In the genomic region with DNA sequence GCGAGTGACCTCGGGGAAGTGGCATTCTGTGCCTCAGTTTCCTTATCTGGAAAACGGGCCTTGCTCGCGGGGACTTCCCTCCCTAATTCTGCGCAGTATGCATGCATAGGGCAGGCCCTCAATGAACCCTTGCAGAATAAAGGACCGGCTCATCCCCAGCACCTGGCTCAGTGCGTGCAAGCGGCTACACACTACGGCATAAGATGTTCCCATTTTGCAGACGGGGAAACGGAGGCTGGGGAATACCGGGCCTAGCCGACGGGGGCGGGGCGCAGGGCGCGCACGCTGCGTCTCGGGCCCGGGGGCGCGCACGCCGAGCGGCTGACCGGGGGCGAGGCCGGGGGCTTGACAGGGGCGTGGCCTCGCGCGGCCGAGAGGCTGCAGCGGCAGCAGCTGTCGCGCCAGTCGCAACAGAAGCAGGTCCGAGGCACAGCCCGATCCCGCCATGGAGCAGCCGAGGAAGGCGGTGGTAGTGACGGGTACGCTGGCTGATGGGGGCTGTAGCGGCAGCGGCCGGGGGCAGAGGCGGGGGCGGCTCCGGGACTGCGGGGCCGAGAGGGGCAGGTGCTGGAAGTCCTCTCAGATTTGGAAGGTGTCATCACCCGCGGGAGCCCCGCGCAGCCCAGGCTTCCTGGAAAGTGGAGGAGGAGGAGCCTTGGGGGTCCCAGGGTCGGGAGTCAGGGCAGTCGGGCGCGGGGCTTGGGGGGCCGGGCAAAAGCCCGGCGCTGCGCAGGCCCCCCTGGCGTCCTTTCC, we compare ENCODE assay signal across 1 cellular context.
TF ChIP-seq lines count a peak whose summit lies in the region.

A gene with protein sequence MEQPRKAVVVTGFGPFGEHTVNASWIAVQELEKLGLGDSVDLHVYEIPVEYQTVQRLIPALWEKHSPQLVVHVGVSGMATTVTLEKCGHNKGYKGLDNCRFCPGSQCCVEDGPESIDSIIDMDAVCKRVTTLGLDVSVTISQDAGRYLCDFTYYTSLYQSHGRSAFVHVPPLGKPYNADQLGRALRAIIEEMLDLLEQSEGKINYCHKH (plus strand): TSS at position 362 of the 753 bp plus-strand sequence. CDS start 84 bp downstream, at position 446.

TF ChIP-seq in K562, 482 proteins besides CTCF, POLR2A, EP300 and RAD21 (continued from another document and continues in another):
- TF ChIP-seq, protein P1, sequence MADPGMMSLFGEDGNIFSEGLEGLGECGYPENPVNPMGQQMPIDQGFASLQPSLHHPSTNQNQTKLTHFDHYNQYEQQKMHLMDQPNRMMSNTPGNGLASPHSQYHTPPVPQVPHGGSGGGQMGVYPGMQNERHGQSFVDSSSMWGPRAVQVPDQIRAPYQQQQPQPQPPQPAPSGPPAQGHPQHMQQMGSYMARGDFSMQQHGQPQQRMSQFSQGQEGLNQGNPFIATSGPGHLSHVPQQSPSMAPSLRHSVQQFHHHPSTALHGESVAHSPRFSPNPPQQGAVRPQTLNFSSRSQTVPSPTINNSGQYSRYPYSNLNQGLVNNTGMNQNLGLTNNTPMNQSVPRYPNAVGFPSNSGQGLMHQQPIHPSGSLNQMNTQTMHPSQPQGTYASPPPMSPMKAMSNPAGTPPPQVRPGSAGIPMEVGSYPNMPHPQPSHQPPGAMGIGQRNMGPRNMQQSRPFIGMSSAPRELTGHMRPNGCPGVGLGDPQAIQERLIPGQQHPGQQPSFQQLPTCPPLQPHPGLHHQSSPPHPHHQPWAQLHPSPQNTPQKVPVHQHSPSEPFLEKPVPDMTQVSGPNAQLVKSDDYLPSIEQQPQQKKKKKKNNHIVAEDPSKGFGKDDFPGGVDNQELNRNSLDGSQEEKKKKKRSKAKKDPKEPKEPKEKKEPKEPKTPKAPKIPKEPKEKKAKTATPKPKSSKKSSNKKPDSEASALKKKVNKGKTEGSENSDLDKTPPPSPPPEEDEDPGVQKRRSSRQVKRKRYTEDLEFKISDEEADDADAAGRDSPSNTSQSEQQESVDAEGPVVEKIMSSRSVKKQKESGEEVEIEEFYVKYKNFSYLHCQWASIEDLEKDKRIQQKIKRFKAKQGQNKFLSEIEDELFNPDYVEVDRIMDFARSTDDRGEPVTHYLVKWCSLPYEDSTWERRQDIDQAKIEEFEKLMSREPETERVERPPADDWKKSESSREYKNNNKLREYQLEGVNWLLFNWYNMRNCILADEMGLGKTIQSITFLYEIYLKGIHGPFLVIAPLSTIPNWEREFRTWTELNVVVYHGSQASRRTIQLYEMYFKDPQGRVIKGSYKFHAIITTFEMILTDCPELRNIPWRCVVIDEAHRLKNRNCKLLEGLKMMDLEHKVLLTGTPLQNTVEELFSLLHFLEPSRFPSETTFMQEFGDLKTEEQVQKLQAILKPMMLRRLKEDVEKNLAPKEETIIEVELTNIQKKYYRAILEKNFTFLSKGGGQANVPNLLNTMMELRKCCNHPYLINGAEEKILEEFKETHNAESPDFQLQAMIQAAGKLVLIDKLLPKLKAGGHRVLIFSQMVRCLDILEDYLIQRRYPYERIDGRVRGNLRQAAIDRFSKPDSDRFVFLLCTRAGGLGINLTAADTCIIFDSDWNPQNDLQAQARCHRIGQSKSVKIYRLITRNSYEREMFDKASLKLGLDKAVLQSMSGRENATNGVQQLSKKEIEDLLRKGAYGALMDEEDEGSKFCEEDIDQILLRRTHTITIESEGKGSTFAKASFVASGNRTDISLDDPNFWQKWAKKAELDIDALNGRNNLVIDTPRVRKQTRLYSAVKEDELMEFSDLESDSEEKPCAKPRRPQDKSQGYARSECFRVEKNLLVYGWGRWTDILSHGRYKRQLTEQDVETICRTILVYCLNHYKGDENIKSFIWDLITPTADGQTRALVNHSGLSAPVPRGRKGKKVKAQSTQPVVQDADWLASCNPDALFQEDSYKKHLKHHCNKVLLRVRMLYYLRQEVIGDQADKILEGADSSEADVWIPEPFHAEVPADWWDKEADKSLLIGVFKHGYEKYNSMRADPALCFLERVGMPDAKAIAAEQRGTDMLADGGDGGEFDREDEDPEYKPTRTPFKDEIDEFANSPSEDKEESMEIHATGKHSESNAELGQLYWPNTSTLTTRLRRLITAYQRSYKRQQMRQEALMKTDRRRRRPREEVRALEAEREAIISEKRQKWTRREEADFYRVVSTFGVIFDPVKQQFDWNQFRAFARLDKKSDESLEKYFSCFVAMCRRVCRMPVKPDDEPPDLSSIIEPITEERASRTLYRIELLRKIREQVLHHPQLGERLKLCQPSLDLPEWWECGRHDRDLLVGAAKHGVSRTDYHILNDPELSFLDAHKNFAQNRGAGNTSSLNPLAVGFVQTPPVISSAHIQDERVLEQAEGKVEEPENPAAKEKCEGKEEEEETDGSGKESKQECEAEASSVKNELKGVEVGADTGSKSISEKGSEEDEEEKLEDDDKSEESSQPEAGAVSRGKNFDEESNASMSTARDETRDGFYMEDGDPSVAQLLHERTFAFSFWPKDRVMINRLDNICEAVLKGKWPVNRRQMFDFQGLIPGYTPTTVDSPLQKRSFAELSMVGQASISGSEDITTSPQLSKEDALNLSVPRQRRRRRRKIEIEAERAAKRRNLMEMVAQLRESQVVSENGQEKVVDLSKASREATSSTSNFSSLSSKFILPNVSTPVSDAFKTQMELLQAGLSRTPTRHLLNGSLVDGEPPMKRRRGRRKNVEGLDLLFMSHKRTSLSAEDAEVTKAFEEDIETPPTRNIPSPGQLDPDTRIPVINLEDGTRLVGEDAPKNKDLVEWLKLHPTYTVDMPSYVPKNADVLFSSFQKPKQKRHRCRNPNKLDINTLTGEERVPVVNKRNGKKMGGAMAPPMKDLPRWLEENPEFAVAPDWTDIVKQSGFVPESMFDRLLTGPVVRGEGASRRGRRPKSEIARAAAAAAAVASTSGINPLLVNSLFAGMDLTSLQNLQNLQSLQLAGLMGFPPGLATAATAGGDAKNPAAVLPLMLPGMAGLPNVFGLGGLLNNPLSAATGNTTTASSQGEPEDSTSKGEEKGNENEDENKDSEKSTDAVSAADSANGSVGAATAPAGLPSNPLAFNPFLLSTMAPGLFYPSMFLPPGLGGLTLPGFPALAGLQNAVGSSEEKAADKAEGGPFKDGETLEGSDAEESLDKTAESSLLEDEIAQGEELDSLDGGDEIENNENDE (IDR thresholded peaks at IDR 0.05; ENCODE audit: low read depth, low read length): no peak
- TF ChIP-seq ZNF586 (CRISPR knock-in tag; conservative IDR thresholded peaks at IDR 0.05) (no peak), NUFIP1 (IDR thresholded peaks at IDR 0.05; ENCODE audit: partially characterized antibody) (no peak), MIER1 (IDR thresholded peaks at IDR 0.05; ENCODE audit: low read depth) (no peak), TAF1 (IDR thresholded peaks at IDR 0.05; ENCODE audit: control insufficient read depth, extremely low read depth, insufficient read depth, low read length, severe bottlenecking) (peak; percentile 67), PHTF2 (CRISPR knock-in tag; IDR thresholded peaks at IDR 0.05) (no peak), RBM14 (IDR thresholded peaks at IDR 0.05; ENCODE audit: borderline replicate concordance, insufficient read depth, low read depth, low read length) (no peak), RCOR1 (IDR thresholded peaks at IDR 0.05; ENCODE audit: borderline replicate concordance in 1 of 2, low read depth in 2 of 2, low read length in 2 of 2) (peak; percentile 79 to 99), TEAD1 (CRISPR knock-in tag; IDR thresholded peaks at IDR 0.05) (peak in 1 of 2 experiments; percentile 77; a peak in 1 of 4 replicates), ZNF778 (CRISPR knock-in tag; IDR thresholded peaks at IDR 0.05) (no peak), ZBTB8A (IDR thresholded peaks at IDR 0.05; ENCODE audit: partially characterized antibody) (no peak), NFRKB (IDR thresholded peaks at IDR 0.05; ENCODE audit: low read depth) (no peak), CTBP1 (IDR thresholded peaks at IDR 0.05; ENCODE audit: borderline replicate concordance) (peak; percentile 45), MECOM (CRISPR knock-in tag; IDR thresholded peaks at IDR 0.05) (no peak), MCM7 (IDR thresholded peaks at IDR 0.05) (no peak), NR1H2 (CRISPR knock-in tag; IDR thresholded peaks at IDR 0.05) (no peak), ELF4 (CRISPR knock-in tag; IDR thresholded peaks at IDR 0.05) (no peak), GTF2F1 (IDR thresholded peaks at IDR 0.05; ENCODE audit: low read depth, low read length) (no peak), CEBPG (CRISPR knock-in tag; IDR thresholded peaks at IDR 0.05) (0 out of 2 replicates have a peak, but pooled peaks have one; percentile 3), CEBPG (tag; conservative IDR thresholded peaks at IDR 0.05 in 1 of 2, IDR thresholded peaks at IDR 0.05 in 1 of 2) (no peak; a peak in 1 of 4 replicates), XRCC5 (IDR thresholded peaks at IDR 0.05; ENCODE audit: low read depth, low read length) (no peak), TCFL5 (CRISPR knock-in tag; conservative IDR thresholded peaks at IDR 0.05) (no peak), HDAC3 (IDR thresholded peaks at IDR 0.05; ENCODE audit: borderline replicate concordance, partially characterized antibody) (no peak)
- TF ChIP-seq, protein P2, sequence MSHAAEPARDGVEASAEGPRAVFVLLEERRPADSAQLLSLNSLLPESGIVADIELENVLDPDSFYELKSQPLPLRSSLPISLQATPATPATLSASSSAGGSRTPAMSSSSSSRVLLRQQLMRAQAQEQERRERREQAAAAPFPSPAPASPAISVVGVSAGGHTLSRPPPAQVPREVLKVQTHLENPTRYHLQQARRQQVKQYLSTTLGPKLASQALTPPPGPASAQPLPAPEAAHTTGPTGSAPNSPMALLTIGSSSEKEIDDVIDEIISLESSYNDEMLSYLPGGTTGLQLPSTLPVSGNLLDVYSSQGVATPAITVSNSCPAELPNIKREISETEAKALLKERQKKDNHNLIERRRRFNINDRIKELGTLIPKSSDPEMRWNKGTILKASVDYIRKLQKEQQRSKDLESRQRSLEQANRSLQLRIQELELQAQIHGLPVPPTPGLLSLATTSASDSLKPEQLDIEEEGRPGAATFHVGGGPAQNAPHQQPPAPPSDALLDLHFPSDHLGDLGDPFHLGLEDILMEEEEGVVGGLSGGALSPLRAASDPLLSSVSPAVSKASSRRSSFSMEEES (CRISPR knock-in tag; IDR thresholded peaks at IDR 0.05): no peak
- TF ChIP-seq, protein P3, sequence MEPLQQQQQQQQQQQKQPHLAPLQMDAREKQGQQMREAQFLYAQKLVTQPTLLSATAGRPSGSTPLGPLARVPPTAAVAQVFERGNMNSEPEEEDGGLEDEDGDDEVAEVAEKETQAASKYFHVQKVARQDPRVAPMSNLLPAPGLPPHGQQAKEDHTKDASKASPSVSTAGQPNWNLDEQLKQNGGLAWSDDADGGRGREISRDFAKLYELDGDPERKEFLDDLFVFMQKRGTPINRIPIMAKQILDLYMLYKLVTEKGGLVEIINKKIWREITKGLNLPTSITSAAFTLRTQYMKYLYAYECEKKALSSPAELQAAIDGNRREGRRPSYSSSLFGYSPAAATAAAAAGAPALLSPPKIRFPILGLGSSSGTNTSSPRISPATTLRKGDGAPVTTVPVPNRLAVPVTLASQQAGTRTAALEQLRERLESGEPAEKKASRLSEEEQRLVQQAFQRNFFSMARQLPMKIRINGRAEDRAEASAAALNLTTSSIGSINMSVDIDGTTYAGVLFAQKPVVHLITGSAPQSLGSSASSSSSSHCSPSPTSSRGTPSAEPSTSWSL (CRISPR knock-in tag; IDR thresholded peaks at IDR 0.05; ENCODE audit: borderline replicate concordance): no peak
- TF ChIP-seq, protein P4, sequence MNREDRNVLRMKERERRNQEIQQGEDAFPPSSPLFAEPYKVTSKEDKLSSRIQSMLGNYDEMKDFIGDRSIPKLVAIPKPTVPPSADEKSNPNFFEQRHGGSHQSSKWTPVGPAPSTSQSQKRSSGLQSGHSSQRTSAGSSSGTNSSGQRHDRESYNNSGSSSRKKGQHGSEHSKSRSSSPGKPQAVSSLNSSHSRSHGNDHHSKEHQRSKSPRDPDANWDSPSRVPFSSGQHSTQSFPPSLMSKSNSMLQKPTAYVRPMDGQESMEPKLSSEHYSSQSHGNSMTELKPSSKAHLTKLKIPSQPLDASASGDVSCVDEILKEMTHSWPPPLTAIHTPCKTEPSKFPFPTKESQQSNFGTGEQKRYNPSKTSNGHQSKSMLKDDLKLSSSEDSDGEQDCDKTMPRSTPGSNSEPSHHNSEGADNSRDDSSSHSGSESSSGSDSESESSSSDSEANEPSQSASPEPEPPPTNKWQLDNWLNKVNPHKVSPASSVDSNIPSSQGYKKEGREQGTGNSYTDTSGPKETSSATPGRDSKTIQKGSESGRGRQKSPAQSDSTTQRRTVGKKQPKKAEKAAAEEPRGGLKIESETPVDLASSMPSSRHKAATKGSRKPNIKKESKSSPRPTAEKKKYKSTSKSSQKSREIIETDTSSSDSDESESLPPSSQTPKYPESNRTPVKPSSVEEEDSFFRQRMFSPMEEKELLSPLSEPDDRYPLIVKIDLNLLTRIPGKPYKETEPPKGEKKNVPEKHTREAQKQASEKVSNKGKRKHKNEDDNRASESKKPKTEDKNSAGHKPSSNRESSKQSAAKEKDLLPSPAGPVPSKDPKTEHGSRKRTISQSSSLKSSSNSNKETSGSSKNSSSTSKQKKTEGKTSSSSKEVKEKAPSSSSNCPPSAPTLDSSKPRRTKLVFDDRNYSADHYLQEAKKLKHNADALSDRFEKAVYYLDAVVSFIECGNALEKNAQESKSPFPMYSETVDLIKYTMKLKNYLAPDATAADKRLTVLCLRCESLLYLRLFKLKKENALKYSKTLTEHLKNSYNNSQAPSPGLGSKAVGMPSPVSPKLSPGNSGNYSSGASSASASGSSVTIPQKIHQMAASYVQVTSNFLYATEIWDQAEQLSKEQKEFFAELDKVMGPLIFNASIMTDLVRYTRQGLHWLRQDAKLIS (CRISPR knock-in tag; IDR thresholded peaks at IDR 0.05): no peak
- TF ChIP-seq, protein P5, sequence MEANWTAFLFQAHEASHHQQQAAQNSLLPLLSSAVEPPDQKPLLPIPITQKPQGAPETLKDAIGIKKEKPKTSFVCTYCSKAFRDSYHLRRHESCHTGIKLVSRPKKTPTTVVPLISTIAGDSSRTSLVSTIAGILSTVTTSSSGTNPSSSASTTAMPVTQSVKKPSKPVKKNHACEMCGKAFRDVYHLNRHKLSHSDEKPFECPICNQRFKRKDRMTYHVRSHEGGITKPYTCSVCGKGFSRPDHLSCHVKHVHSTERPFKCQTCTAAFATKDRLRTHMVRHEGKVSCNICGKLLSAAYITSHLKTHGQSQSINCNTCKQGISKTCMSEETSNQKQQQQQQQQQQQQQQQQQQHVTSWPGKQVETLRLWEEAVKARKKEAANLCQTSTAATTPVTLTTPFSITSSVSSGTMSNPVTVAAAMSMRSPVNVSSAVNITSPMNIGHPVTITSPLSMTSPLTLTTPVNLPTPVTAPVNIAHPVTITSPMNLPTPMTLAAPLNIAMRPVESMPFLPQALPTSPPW (CRISPR knock-in tag; IDR thresholded peaks at IDR 0.05): peak; percentile 86
